27 cellular contexts compared by ENCODE assay signal in the genomic region with DNA sequence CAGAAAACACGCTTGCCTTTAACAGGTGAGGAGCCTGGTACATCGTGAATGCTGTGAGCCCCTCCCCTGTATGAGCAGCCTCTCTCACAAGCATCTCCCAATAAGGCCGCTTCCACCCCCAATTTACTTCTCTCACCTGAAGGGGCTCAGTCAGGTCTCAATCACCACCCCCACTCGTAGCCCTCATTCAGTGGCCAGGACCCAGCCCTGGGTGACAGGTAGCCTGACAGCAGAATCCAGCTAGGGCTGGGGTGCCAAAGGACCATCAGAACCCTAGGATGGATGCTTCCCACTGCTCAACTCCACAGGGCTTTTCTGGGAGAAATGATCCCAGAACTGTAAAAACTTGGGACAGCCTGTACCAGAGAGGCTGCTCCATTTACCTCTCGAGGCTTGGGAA. TPM values are rescaled to one million over a fixed set of nuclear protein-coding genes. Genes with fewer than 3 reads are reported as not detected.
DNase-seq lines count a peak whose midpoint lies in the region; ATAC-seq and TF ChIP-seq lines count a peak whose summit lies in the region.
"Had no signal": no experiment of that assay in that cellular context is flagged by ENCODE, and none has a peak within 500 bp of the region (broad histone marks: within the 10 kb centered on the region; RNA-seq: fewer than 3 reads in every experiment).

No MANE protein-coding gene starts in this region.

- no peaks in the 10 kb centered on the region for H3K9me3 Mint-ChIP-seq in activated CD4-positive, alpha-beta T cell treated with anti-CD3 and anti-CD28 coated beads, Interleukin-2, amount 10 ng/mL, durations not matched to agents 7 days and 5 days
- H3K9me3 Mint-ChIP-seq in naive thymus-derived CD8-positive, alpha-beta T cell, result peaks cover 0 to 2% (median 0%) of the 10 kb centered on the region in 9 donors
- H3K9me3 Mint-ChIP-seq: activated naive CD4-positive, alpha-beta T cell treated with anti-CD3 and anti-CD28 coated beads, Interleukin-2, amount 10 ng/mL, durations not matched to agents 7 days and 5 days; activated T-cell treated with anti-CD3 and anti-CD28 coated beads, Interleukin-2, amount 50 U/mL, for 72 hours had no signal

- H3K4me3 Mint-ChIP-seq in activated CD4-positive, alpha-beta T cell treated with anti-CD3 and anti-CD28 coated beads, Interleukin-2, amount 10 ng/mL, durations not matched to agents 7 days and 5 days, result no peak overlapping the region
- no peak overlapping the region for H3K4me3 Mint-ChIP-seq in naive thymus-derived CD8-positive, alpha-beta T cell
- H3K4me3 Mint-ChIP-seq: activated CD8-positive, alpha-beta memory T cell treated with anti-CD3 and anti-CD28 coated beads, Interleukin-2, amount 10 ng/mL, durations not matched to agents 7 days and 5 days; activated naive CD4-positive, alpha-beta T cell treated with anti-CD3 and anti-CD28 coated beads, Interleukin-2, amount 10 ng/mL, durations not matched to agents 7 days and 5 days; activated T-cell treated with anti-CD3 and anti-CD28 coated beads, Interleukin-2, amount 50 U/mL, for 72 hours had no signal

- intact Hi-C loops in heart right ventricle (cut with DNase I) (no loop called here), head of caudate nucleus (cut with DNase I) (no loop called here)

- ATAC-seq in naive thymus-derived CD8-positive, alpha-beta T cell, result no peak
- no peak for ATAC-seq in heart right ventricle
- ATAC-seq: activated CD8-positive, alpha-beta memory T cell treated with anti-CD3 and anti-CD28 coated beads, Interleukin-2, amount 10 ng/mL, durations not matched to agents 7 days and 5 days; activated T-cell treated with anti-CD3 and anti-CD28 coated beads, Interleukin-2, amount 50 U/mL, for 72 hours; heart left ventricle; upper lobe of right lung had no signal

- POLR2A ChIA-PET in activated CD4-positive, alpha-beta T cell treated with anti-CD3 and anti-CD28 coated beads, Interleukin-2, amount 10 ng/mL, durations not matched to agents 7 days and 5 days (lab: Charles Lee), result no interaction called here
- POLR2A ChIA-PET in naive thymus-derived CD8-positive, alpha-beta T cell (lab: Charles Lee), result interaction anchor here (1.4 kb wide), 1 partner anchor 10 kb away, joined by 3 read pairs; no protein-coding TSS in a partner anchor

- peaks cover 34% of the 10 kb centered on the region for H3K36me3 Mint-ChIP-seq in activated CD4-positive, alpha-beta T cell treated with anti-CD3 and anti-CD28 coated beads, Interleukin-2, amount 10 ng/mL, durations not matched to agents 7 days and 5 days (ENCODE audit: low read depth)
- H3K36me3 Mint-ChIP-seq in naive thymus-derived CD8-positive, alpha-beta T cell, result peaks cover 0 to 54% (median 7%) of the 10 kb centered on the region in 3 donors

- H3K9me3 ChIP-seq in stomach smooth muscle (ENCODE audit: control insufficient read depth in 2 of 2, low read length in 2 of 2) (no peaks in the 10 kb centered on the region), heart right ventricle (no peaks in the 10 kb centered on the region)
- H3K9me3 ChIP-seq: heart left ventricle, SJCRH30, upper lobe of right lung had no signal

- H3K4me1 ChIP-seq in stomach smooth muscle (ENCODE audit: control insufficient read depth, insufficient read depth, low read length) (peaks cover 23% of the 10 kb centered on the region), heart right ventricle (peaks cover 0 to 48% (median 16%) of the 10 kb centered on the region in 9 donors)

- 93 to 98% methylated on average over 5 of the region's 5 CpGs for WGBS in heart right ventricle, 2 donors

- TF ChIP-seq CTCF in VCaP (conservative IDR thresholded peaks at IDR 0.05), result no peak
- TF ChIP-seq CTCF in heart right ventricle (IDR thresholded peaks at IDR 0.05), result no peak

- H3K27ac ChIP-seq in VCaP (peak overlapping the region; percentile 72; the same call in 1 of the 2 replicates), stomach smooth muscle (ENCODE audit: low read length) (peak overlapping the region; percentile 66), heart right ventricle (peak overlapping the region in 2 of 10 donors; percentile 41 to 79)
- H3K27ac ChIP-seq: SJCRH30, upper lobe of right lung had no signal

- no peak overlapping the region for H3K4me3 ChIP-seq in stomach smooth muscle (ENCODE audit: low read length in 2 of 2)
- H3K4me3 ChIP-seq in heart right ventricle, result no peak overlapping the region
- H3K4me3 ChIP-seq: heart left ventricle, SJCRH30, upper lobe of right lung had no signal

- peak overlapping the region; percentile 13 to 27 for H3K9ac ChIP-seq in stomach smooth muscle (ENCODE audit: low read length in 2 of 2)

- H3K27me3 Mint-ChIP-seq in activated CD4-positive, alpha-beta T cell treated with anti-CD3 and anti-CD28 coated beads, Interleukin-2, amount 10 ng/mL, durations not matched to agents 7 days and 5 days, result no peaks in the 10 kb centered on the region
- H3K27me3 Mint-ChIP-seq in naive thymus-derived CD8-positive, alpha-beta T cell, result no peaks in the 10 kb centered on the region
- H3K27me3 Mint-ChIP-seq: activated CD8-positive, alpha-beta memory T cell treated with anti-CD3 and anti-CD28 coated beads, Interleukin-2, amount 10 ng/mL, durations not matched to agents 7 days and 5 days; activated naive CD4-positive, alpha-beta T cell treated with anti-CD3 and anti-CD28 coated beads, Interleukin-2, amount 10 ng/mL, durations not matched to agents 7 days and 5 days had no signal

- H3K36me3 ChIP-seq in stomach smooth muscle (ENCODE audit: control insufficient read depth in 2 of 2, insufficient read depth in 2 of 2, low read length in 2 of 2) (peaks cover 62 to 63% of the 10 kb centered on the region in 2 donors), heart right ventricle (peaks cover 0 to 80% (median 0%) of the 10 kb centered on the region in 9 donors)
- H3K36me3 ChIP-seq: SJCRH30 had no signal

- H3K27ac Mint-ChIP-seq in activated CD4-positive, alpha-beta T cell treated with anti-CD3 and anti-CD28 coated beads, Interleukin-2, amount 10 ng/mL, durations not matched to agents 7 days and 5 days, result peak overlapping the region; percentile 46
- peak overlapping the region in 6 of 10 donors; percentile 12 to 84 (median 58) for H3K27ac Mint-ChIP-seq in naive thymus-derived CD8-positive, alpha-beta T cell
- H3K27ac Mint-ChIP-seq: activated CD8-positive, alpha-beta memory T cell treated with anti-CD3 and anti-CD28 coated beads, Interleukin-2, amount 10 ng/mL, durations not matched to agents 7 days and 5 days; activated T-cell treated with anti-CD3 and anti-CD28 coated beads, Interleukin-2, amount 50 U/mL, for 72 hours had no signal

- H3K27me3 ChIP-seq in stomach smooth muscle (ENCODE audit: control insufficient read depth in 1 of 2, insufficient read depth in 2 of 2, low read length in 2 of 2) (no peaks in the 10 kb centered on the region), heart right ventricle (no peaks in the 10 kb centered on the region)
- H3K27me3 ChIP-seq: heart left ventricle, SJCRH30, upper lobe of right lung had no signal

- DNase-seq in activated CD4-positive, alpha-beta T cell treated with anti-CD3 and anti-CD28 coated beads, Interleukin-2, amount 10 ng/mL, durations not matched to agents 7 days and 5 days, result no peak
- DNase-seq in activated CD4-positive, alpha-beta T cell treated with anti-CD3 and anti-CD28 coated beads for 48 hours, result no peak
- peak in 1 of 10 donors; percentile 55 for DNase-seq in naive thymus-derived CD8-positive, alpha-beta T cell
- DNase-seq in heart right ventricle, result no peak
- DNase-seq in activated CD4-positive, alpha-beta T cell treated with anti-CD3 and anti-CD28 coated beads for 1 hour, result no peak
- no peak for DNase-seq in head of caudate nucleus
- DNase-seq: activated CD4-positive, alpha-beta T cell treated with anti-CD3 and anti-CD28 coated beads, Interleukin-2, amount 50 U/mL, for 1 hour; activated CD8-positive, alpha-beta memory T cell treated with anti-CD3 and anti-CD28 coated beads, Interleukin-2, amount 10 ng/mL, durations not matched to agents 7 days and 5 days; activated naive CD4-positive, alpha-beta T cell treated with anti-CD3 and anti-CD28 coated beads, Interleukin-2, amount 10 ng/mL, durations not matched to agents 7 days and 5 days; activated T-cell treated with anti-CD3 and anti-CD28 coated beads, Interleukin-2, amount 50 U/mL, for 72 hours; C1 segment of cervical spinal cord; Calu3; DMS79 treated with DMSO at 0.1 percent for 48 hours; effector CD8-positive, alpha-beta T cell; GDM1; heart left ventricle; NCI-H1092 treated with DMSO at 0.1 percent for 48 hours; NCI-H187 treated with DMSO at 0.1 percent for 48 hours; NCI-H2171; NCI-H82; occipital lobe; SJCRH30; stimulated activated CD4-positive, alpha-beta T cell treated with anti-CD3 and anti-CD28 coated beads, Interleukin-4, amount 100 ng/mL, for 24 hours; T-helper 9 cell; upper lobe of right lung had no signal

- CTCF ChIA-PET in activated CD4-positive, alpha-beta T cell treated with anti-CD3 and anti-CD28 coated beads, Interleukin-2, amount 10 ng/mL, durations not matched to agents 7 days and 5 days (lab: Charles Lee), result interaction anchor here (1.0 to 1.8 kb wide), 2 partner anchors 23 to 42 kb away, joined by 3 to 5 read pairs; no protein-coding TSS in a partner anchor

- peaks cover 8% of the 10 kb centered on the region for H3K4me1 Mint-ChIP-seq in activated CD4-positive, alpha-beta T cell treated with anti-CD3 and anti-CD28 coated beads, Interleukin-2, amount 10 ng/mL, durations not matched to agents 7 days and 5 days
- peaks cover 0 to 7% (median 2%) of the 10 kb centered on the region in 4 donors for H3K4me1 Mint-ChIP-seq in naive thymus-derived CD8-positive, alpha-beta T cell
- H3K4me1 Mint-ChIP-seq: activated CD8-positive, alpha-beta memory T cell treated with anti-CD3 and anti-CD28 coated beads, Interleukin-2, amount 10 ng/mL, durations not matched to agents 7 days and 5 days; activated naive CD4-positive, alpha-beta T cell treated with anti-CD3 and anti-CD28 coated beads, Interleukin-2, amount 10 ng/mL, durations not matched to agents 7 days and 5 days had no signal

RNA-seq across cellular contexts. Expression of a gene that starts 6.4 kb away (rescaled TPM):
- total RNA-seq in activated CD4-positive, alpha-beta T cell treated with anti-CD3 and anti-CD28 coated beads, Interleukin-2, amount 10 ng/mL, durations not matched to agents 7 days and 5 days, result 10 to 100 TPM; 53.0 to 61.8 TPM
- 100 to 1,000 TPM; 101 to 112 TPM for total RNA-seq in naive thymus-derived CD8-positive, alpha-beta T cell
- polyA plus RNA-seq in naive thymus-derived CD8-positive, alpha-beta T cell, result 10 to 100 TPM; 13.4 to 34.3 (median 24.5) TPM
- total RNA-seq in heart right ventricle, result 10 to 100 TPM in 8 of 10 donors, 1 to 10 TPM in 2; 8.3 to 15.7 (median 11.5) TPM
- polyA plus RNA-seq in heart right ventricle, result 10 to 100 TPM in 1 of 2 donors, 1 to 10 TPM in 1; 7.2 to 12.9 TPM

RNA-seq across cellular contexts. Expression of a gene that starts 32.4 kb away (rescaled TPM):
- total RNA-seq in activated CD4-positive, alpha-beta T cell treated with anti-CD3 and anti-CD28 coated beads, Interleukin-2, amount 10 ng/mL, durations not matched to agents 7 days and 5 days, result 10 to 100 TPM; 79.2 to 87.3 TPM
- 10 to 100 TPM; 79.0 to 79.9 TPM for total RNA-seq in naive thymus-derived CD8-positive, alpha-beta T cell
- 10 to 100 TPM; 12.3 to 18.5 (median 13.4) TPM for polyA plus RNA-seq in naive thymus-derived CD8-positive, alpha-beta T cell
- total RNA-seq in heart right ventricle, result 10 to 100 TPM; 35.2 to 72.5 (median 43.5) TPM
- 100 to 1,000 TPM in 1 of 2 donors, 10 to 100 TPM in 1; 64.1 to 139 TPM for polyA plus RNA-seq in heart right ventricle

RNA-seq across cellular contexts. Expression of a gene that starts 36.0 kb away (rescaled TPM):
- total RNA-seq in activated CD4-positive, alpha-beta T cell treated with anti-CD3 and anti-CD28 coated beads, Interleukin-2, amount 10 ng/mL, durations not matched to agents 7 days and 5 days, result 10 to 100 TPM; 22.3 to 27.4 TPM
- 10 to 100 TPM; 19.9 to 22.1 TPM for total RNA-seq in naive thymus-derived CD8-positive, alpha-beta T cell
- polyA plus RNA-seq in naive thymus-derived CD8-positive, alpha-beta T cell, result 10 to 100 TPM; 32.2 to 44.6 (median 37.9) TPM
- total RNA-seq in heart right ventricle, result 10 to 100 TPM; 18.6 to 31.4 (median 21.5) TPM
- 10 to 100 TPM; 48.2 to 82.1 TPM for polyA plus RNA-seq in heart right ventricle

RNA-seq across cellular contexts. Expression of a gene that starts 56.5 kb away (rescaled TPM):
- 10 to 100 TPM; 54.4 to 55.8 TPM for total RNA-seq in activated CD4-positive, alpha-beta T cell treated with anti-CD3 and anti-CD28 coated beads, Interleukin-2, amount 10 ng/mL, durations not matched to agents 7 days and 5 days
- total RNA-seq in naive thymus-derived CD8-positive, alpha-beta T cell, result 10 to 100 TPM; 60.4 to 61.7 TPM
- polyA plus RNA-seq in naive thymus-derived CD8-positive, alpha-beta T cell, result 1 to 10 TPM; 4.6 to 6.7 (median 5.1) TPM
- 10 to 100 TPM in 9 of 10 donors, 1 to 10 TPM in 1; 9.4 to 16.7 (median 12.7) TPM for total RNA-seq in heart right ventricle
- 1 to 10 TPM; 8.5 to 9.9 TPM for polyA plus RNA-seq in heart right ventricle
